ENCODE assay signal across 17 cellular contexts in the genomic region with DNA sequence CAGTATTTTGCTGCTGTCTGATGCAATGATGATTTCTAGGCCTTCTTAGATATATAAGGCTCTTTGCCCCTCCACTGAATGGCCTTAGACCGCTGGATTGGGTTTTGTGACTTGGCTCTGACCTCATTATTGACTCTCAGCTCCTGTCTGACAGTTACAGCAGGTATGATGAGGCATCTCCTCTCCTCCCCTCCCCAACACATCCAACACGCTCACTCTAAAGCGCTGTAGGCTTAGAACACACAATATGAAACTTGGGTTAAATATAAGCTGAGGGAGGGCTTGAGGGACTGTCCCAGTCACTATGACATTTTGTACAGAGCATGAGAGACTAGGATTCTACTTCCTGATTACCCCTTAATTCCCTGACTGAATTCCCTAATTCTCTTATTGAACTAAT. TPM values are rescaled to one million over a fixed set of nuclear protein-coding genes. Genes with fewer than 3 reads are reported as not detected.
DNase-seq lines count a peak whose midpoint lies in the region; ATAC-seq lines count a peak whose summit lies in the region.
"Had no signal": no experiment of that assay in that cellular context is flagged by ENCODE, and none has a peak within 500 bp of the region (broad histone marks: within the 10 kb centered on the region; RNA-seq: fewer than 3 reads in every experiment).

No MANE protein-coding gene starts in this region.

- H3K27me3 Mint-ChIP-seq in activated CD8-positive, alpha-beta T cell treated with anti-CD3 and anti-CD28 coated beads, Interleukin-2, amount 10 ng/mL, durations not matched to agents 7 days and 5 days (ENCODE audit: low read depth), result peaks cover 5% of the 10 kb centered on the region
- peaks cover 30% of the 10 kb centered on the region for H3K27me3 Mint-ChIP-seq in T-helper 17 cell

- no peaks in the 10 kb centered on the region for H3K9me3 Mint-ChIP-seq in activated CD8-positive, alpha-beta T cell treated with anti-CD3 and anti-CD28 coated beads, Interleukin-2, amount 10 ng/mL, durations not matched to agents 7 days and 5 days (ENCODE audit: insufficient read depth)

- POLR2A ChIA-PET in activated CD8-positive, alpha-beta T cell treated with anti-CD3 and anti-CD28 coated beads, Interleukin-2, amount 10 ng/mL, durations not matched to agents 7 days and 5 days (lab: Charles Lee), result no interaction called here

- ATAC-seq in GM18870 (IDR thresholded peaks at IDR 0.05; ENCODE audit: unreplicated experiment) (peak; percentile 86), GM21423 (IDR thresholded peaks at IDR 0.05; ENCODE audit: unreplicated experiment) (peak; percentile 97), HG02870 (IDR thresholded peaks at IDR 0.05; ENCODE audit: unreplicated experiment) (peak; percentile 90), HG03520 (IDR thresholded peaks at IDR 0.05; ENCODE audit: unreplicated experiment) (peak; percentile 94), T-helper 17 cell (no peak)
- no peak for ATAC-seq in activated CD8-positive, alpha-beta T cell treated with anti-CD3 and anti-CD28 coated beads, Interleukin-2, amount 10 ng/mL, durations not matched to agents 7 days and 5 days
- ATAC-seq: activated T-helper 17 cell treated with anti-CD3 and anti-CD28 coated beads, Interleukin-2, amount 50 U/mL, for 72 hours; lower lobe of right lung had no signal

- no peak overlapping the region for H3K27ac Mint-ChIP-seq in activated CD8-positive, alpha-beta T cell treated with anti-CD3 and anti-CD28 coated beads, Interleukin-2, amount 10 ng/mL, durations not matched to agents 7 days and 5 days
- no peak overlapping the region for H3K27ac Mint-ChIP-seq in T-helper 17 cell
- H3K27ac Mint-ChIP-seq: activated T-helper 17 cell treated with anti-CD3 and anti-CD28 coated beads, Interleukin-2, amount 50 U/mL, for 72 hours had no signal

- no peaks in the 10 kb centered on the region for H3K4me1 Mint-ChIP-seq in activated CD8-positive, alpha-beta T cell treated with anti-CD3 and anti-CD28 coated beads, Interleukin-2, amount 10 ng/mL, durations not matched to agents 7 days and 5 days (ENCODE audit: low read depth)
- no peaks in the 10 kb centered on the region for H3K4me1 Mint-ChIP-seq in T-helper 17 cell
- H3K4me1 Mint-ChIP-seq: activated T-helper 17 cell treated with anti-CD3 and anti-CD28 coated beads, Interleukin-2, amount 50 U/mL, for 72 hours had no signal

- H3K36me3 Mint-ChIP-seq in activated CD8-positive, alpha-beta T cell treated with anti-CD3 and anti-CD28 coated beads, Interleukin-2, amount 10 ng/mL, durations not matched to agents 7 days and 5 days (ENCODE audit: low read depth), result no peaks in the 10 kb centered on the region
- H3K36me3 Mint-ChIP-seq in T-helper 17 cell (ENCODE audit: low read depth), result no peaks in the 10 kb centered on the region

- CTCF ChIA-PET in activated CD8-positive, alpha-beta T cell treated with anti-CD3 and anti-CD28 coated beads, Interleukin-2, amount 10 ng/mL, durations not matched to agents 7 days and 5 days (lab: Charles Lee), result no interaction called here

- no peaks in the 10 kb centered on the region for H3K9me3 ChIP-seq in T-helper 17 cell (ENCODE audit: control insufficient read depth, low read length, poor library complexity, severe bottlenecking)
- H3K9me3 ChIP-seq: lower lobe of right lung, right atrium auricular region, SJSA1 had no signal

- DNase-seq in posterior vena cava (ENCODE audit: low spot score), result no peak
- DNase-seq in DMS53 treated with DMSO at 0.1 percent for 48 hours (lab: John Stamatoyannopoulos, UW; ENCODE audit: unreplicated experiment), result no peak
- no peak for DNase-seq in activated CD8-positive, alpha-beta T cell treated with anti-CD3 and anti-CD28 coated beads, Interleukin-2, amount 10 ng/mL, durations not matched to agents 7 days and 5 days
- DNase-seq in T-helper 17 cell, result no peak
- DNase-seq: activated CD4-positive, alpha-beta T cell treated with anti-CD3 and anti-CD28 coated beads, Interleukin-2, amount 50 U/mL, for 48 hours; AML-193; lower lobe of right lung; MV-4-11; stimulated activated CD4-positive, alpha-beta T cell treated with anti-CD3 and anti-CD28 coated beads, Interleukin-4, amount 100 ng/mL, for 1 hour had no signal

- no peak overlapping the region for H3K4me3 Mint-ChIP-seq in activated CD8-positive, alpha-beta T cell treated with anti-CD3 and anti-CD28 coated beads, Interleukin-2, amount 10 ng/mL, durations not matched to agents 7 days and 5 days
- H3K4me3 Mint-ChIP-seq in T-helper 17 cell, result no peak overlapping the region
- H3K4me3 Mint-ChIP-seq: activated T-helper 17 cell treated with anti-CD3 and anti-CD28 coated beads, Interleukin-2, amount 50 U/mL, for 72 hours had no signal

- intact Hi-C loops in posterior vena cava (cut with DNase I), result no loop called here

RNA-seq across cellular contexts. Expression of gene CER1, which starts 18.8 kb away (rescaled TPM):
- total RNA-seq in posterior vena cava (not detected), T-helper 17 cell (not detected)
- total RNA-seq in activated CD8-positive, alpha-beta T cell treated with anti-CD3 and anti-CD28 coated beads, Interleukin-2, amount 10 ng/mL, durations not matched to agents 7 days and 5 days, result not detected
- total RNA-seq: activated T-helper 17 cell treated with anti-CD3 and anti-CD28 coated beads, Interleukin-2, amount 50 U/mL, for 72 hours; lower lobe of right lung; right atrium auricular region; SJSA1; ureter had no signal

RNA-seq across cellular contexts. Expression of gene ZDHHC21, which starts 48.1 kb away (rescaled TPM):
- total RNA-seq in posterior vena cava (10 to 100 TPM; 13.9 to 16.3 TPM), T-helper 17 cell (1 to 10 TPM; 6.5 to 7.0 TPM)
- 1 to 10 TPM; 5.9 to 6.5 TPM for total RNA-seq in activated CD8-positive, alpha-beta T cell treated with anti-CD3 and anti-CD28 coated beads, Interleukin-2, amount 10 ng/mL, durations not matched to agents 7 days and 5 days

Comparison
In these comparisons a context has a peak if more than half of its experiments do, and no peak if none do; other contexts are left out.
1. ATAC-seq: peak in GM18870 (single experiment), GM21423 (single experiment), HG02870 (single experiment) and HG03520 (single experiment); none in activated CD8-positive, alpha-beta T cell treated with anti-CD3 and anti-CD28 coated beads, Interleukin-2, amount 10 ng/mL, durations not matched to agents 7 days and 5 days (single experiment) and T-helper 17 cell (single experiment).